ENCODE assay signal across 8 cellular contexts in genomic region chr3:49869525-49870126, GRCh38. TPM values are rescaled to one million over a fixed set of nuclear protein-coding genes. Genes with fewer than 3 reads are reported as not detected.
DNase-seq lines count a peak whose midpoint lies in the region; ATAC-seq and TF ChIP-seq lines count a peak whose summit lies in the region.

CAMKV (minus strand) TSS chr3:49869906; CDS start chr3:49862388, 7,518 bp downstream.

- no peak within 1 kb of the TSS for H3K23ac ChIP-seq in H9 (ENCODE audit: insufficient read length, low read depth, low read length)

- peaks cover 28% of the 10 kb centered on the region for H3K27me3 Mint-ChIP-seq in H9 (ENCODE audit: low read depth)
- H3K27me3 Mint-ChIP-seq in activated CD4-positive, alpha-beta T cell treated with anti-CD3 and anti-CD28 coated beads, Interleukin-2, amount 10 ng/mL, durations not matched to agents 7 days and 5 days = peaks cover 41% of the 10 kb centered on the region

- no peaks in the 10 kb centered on the region for H3K79me2 ChIP-seq in H9 (ENCODE audit: insufficient read depth, low read length)

- H3K18ac ChIP-seq in H9 (ENCODE audit: insufficient read length, low read depth, low read length) = no peak within 1 kb of the TSS

- H3K36me3 ChIP-seq in gastrocnemius medialis = no peaks in the 10 kb centered on the region
- no peaks in the 10 kb centered on the region for H3K36me3 ChIP-seq in uterus

- H3K27ac ChIP-seq in H9 (ENCODE audit: insufficient read length, low read depth, low read length) = no peak within 1 kb of the TSS
- H3K27ac ChIP-seq in gastrocnemius medialis = no peak within 1 kb of the TSS
- no peak within 1 kb of the TSS for H3K27ac ChIP-seq in uterus

- H3K23me2 ChIP-seq in H9 (ENCODE audit: insufficient read length, low read depth, low read length, poor library complexity, severe bottlenecking) = peaks cover 7% of the 10 kb centered on the region

- peaks cover 10% of the 10 kb centered on the region; the same call in 1 of the 2 replicates for H3K4me1 ChIP-seq in H9 (ENCODE audit: insufficient read depth, low read length)
- peaks cover 8 to 19% of the 10 kb centered on the region in 2 donors for H3K4me1 ChIP-seq in gastrocnemius medialis
- H3K4me1 ChIP-seq in uterus = peaks cover 0 to 10% of the 10 kb centered on the region in 2 donors

- in situ Hi-C loops in gastrocnemius medialis (cut with MboI; ENCODE audit: low sequenced_read_pairs in 4 of 4) = no loop called here

- no peak within 1 kb of the TSS for H2AK5ac ChIP-seq in H9 (ENCODE audit: insufficient read length, low read length)

- peak within 1 kb of the TSS; percentile 15 for H3K4me3 ChIP-seq in fibroblast of villous mesenchyme (ENCODE audit: low read depth, low read length)
- peak within 1 kb of the TSS; percentile 37 to 54 (median 43) for H3K4me3 ChIP-seq in gastrocnemius medialis
- H3K4me3 ChIP-seq in uterus = no peak within 1 kb of the TSS

- H3K56ac ChIP-seq in H9 (ENCODE audit: insufficient read length, low read depth, low read length) = no peak within 1 kb of the TSS

- no peak within 1 kb of the TSS for H2BK15ac ChIP-seq in H9 (ENCODE audit: low read depth, low read length)

- H2BK20ac ChIP-seq in H9 (ENCODE audit: low read depth, low read length, poor library complexity, severe bottlenecking) = no peak within 1 kb of the TSS

- TF ChIP-seq CTCF in H9 (conservative IDR thresholded peaks at IDR 0.05) = no peak
- no peak for TF ChIP-seq CTCF in fibroblast of villous mesenchyme (IDR thresholded peaks at IDR 0.05; ENCODE audit: insufficient read depth, low read depth, low read length)
- no peak for TF ChIP-seq CTCF in gastrocnemius medialis (IDR thresholded peaks at IDR 0.05 in 4 of 5, conservative IDR thresholded peaks at IDR 0.05 in 1 of 5)
- TF ChIP-seq CTCF in uterus (IDR thresholded peaks at IDR 0.05) = no peak

- H3K4me1 Mint-ChIP-seq in H9 = peaks cover 29 to 50% of the 10 kb centered on the region in 2 experiments
- peaks cover 1% of the 10 kb centered on the region for H3K4me1 Mint-ChIP-seq in activated CD4-positive, alpha-beta T cell treated with anti-CD3 and anti-CD28 coated beads, Interleukin-2, amount 10 ng/mL, durations not matched to agents 7 days and 5 days

- POLR2A ChIA-PET in activated CD4-positive, alpha-beta T cell treated with anti-CD3 and anti-CD28 coated beads, Interleukin-2, amount 10 ng/mL, durations not matched to agents 7 days and 5 days (lab: Charles Lee) = no interaction called here

- H4K91ac ChIP-seq in H9 (ENCODE audit: insufficient read length, low read depth, low read length) = no peak within 1 kb of the TSS

- no peak within 1 kb of the TSS for H4K5ac ChIP-seq in H9 (ENCODE audit: insufficient read length, low read depth, low read length)

- intact Hi-C loops in gastrocnemius medialis (cut with DNase I; ENCODE audit: low total_unique reads) (no loop called here), uterus (cut with DNase I; ENCODE audit: low total_unique reads) (no loop called here)

- H3K4me2 ChIP-seq in H9 (ENCODE audit: insufficient read depth, insufficient read length, low read length) = peak within 1 kb of the TSS; percentile 43

- no CpG with 5 or more reads among the region's 59 CpGs for WGBS in H9 (ENCODE audit: extremely low coverage, insufficient read length, low lambda C conversion rate)

- no peak within 1 kb of the TSS for H2AFZ ChIP-seq in H9 (ENCODE audit: low read length)

- H3K9me3 ChIP-seq in H9 (ENCODE audit: control insufficient read depth, low read depth, low read length) (no peaks in the 10 kb centered on the region), gastrocnemius medialis (no peaks in the 10 kb centered on the region), uterus (no peaks in the 10 kb centered on the region)

- no peak for ATAC-seq in gastrocnemius medialis

- no peak within 1 kb of the TSS for H2BK5ac ChIP-seq in H9 (ENCODE audit: insufficient read length, low read length)

- H2BK12ac ChIP-seq in H9 (ENCODE audit: insufficient read length, low read depth, low read length) = no peak within 1 kb of the TSS

- no peak within 1 kb of the TSS for H3T11ph ChIP-seq in H9 (ENCODE audit: low read length)

- H3K9me3 Mint-ChIP-seq in H9 = no peaks in the 10 kb centered on the region
- no peaks in the 10 kb centered on the region for H3K9me3 Mint-ChIP-seq in activated CD4-positive, alpha-beta T cell treated with anti-CD3 and anti-CD28 coated beads, Interleukin-2, amount 10 ng/mL, durations not matched to agents 7 days and 5 days

- peak within 1 kb of the TSS; percentile 3 for H3K9ac ChIP-seq in H9 (ENCODE audit: extremely low read depth, insufficient read length, low read length)

- H3K27ac Mint-ChIP-seq in H9 = peak within 1 kb of the TSS in 2 of 3 experiments; percentile 23 to 91; a peak in 3 of 7 replicates
- no peak within 1 kb of the TSS for H3K27ac Mint-ChIP-seq in activated CD4-positive, alpha-beta T cell treated with anti-CD3 and anti-CD28 coated beads, Interleukin-2, amount 10 ng/mL, durations not matched to agents 7 days and 5 days

- peak; percentile 25 for DNase-seq in Ammon's horn (ENCODE audit: low spot score)
- peak; percentile 77 for DNase-seq in H9
- DNase-seq in activated CD4-positive, alpha-beta T cell treated with anti-CD3 and anti-CD28 coated beads, Interleukin-2, amount 10 ng/mL, durations not matched to agents 7 days and 5 days = peak; percentile 43
- DNase-seq in fibroblast of villous mesenchyme (ENCODE audit: low read depth) = no peak
- DNase-seq in gastrocnemius medialis = no peak
- DNase-seq in dermis blood vessel endothelial cell = no peak
- DNase-seq in DMS153 (lab: John Stamatoyannopoulos, UW) = no peak
- DNase-seq in uterus = no peak

- no peak within 1 kb of the TSS for H3K4ac ChIP-seq in H9 (ENCODE audit: low read depth, low read length)

- no peaks in the 10 kb centered on the region for H4K20me1 ChIP-seq in H9 (ENCODE audit: control insufficient read depth, insufficient read depth, insufficient read length)

- H3K36me3 Mint-ChIP-seq in H9 (ENCODE audit: insufficient read depth in 1 of 3, low read depth in 3 of 3) = no peaks in the 10 kb centered on the region; a peak in 1 of 7 replicates
- H3K36me3 Mint-ChIP-seq in activated CD4-positive, alpha-beta T cell treated with anti-CD3 and anti-CD28 coated beads, Interleukin-2, amount 10 ng/mL, durations not matched to agents 7 days and 5 days (ENCODE audit: low read depth) = no peaks in the 10 kb centered on the region

- H3K27me3 ChIP-seq in H9 (ENCODE audit: insufficient read depth, low read length) (no peaks in the 10 kb centered on the region), gastrocnemius medialis (peaks cover 26 to 37% (median 33%) of the 10 kb centered on the region in 3 donors), uterus (peaks cover 6 to 16% of the 10 kb centered on the region in 2 donors)

- no peak within 1 kb of the TSS for H4K8ac ChIP-seq in H9 (replicated peaks; ENCODE audit: insufficient read length, low read depth, low read length)

- peak within 1 kb of the TSS; percentile 70 to 83 for H3K4me3 Mint-ChIP-seq in H9
- H3K4me3 Mint-ChIP-seq in activated CD4-positive, alpha-beta T cell treated with anti-CD3 and anti-CD28 coated beads, Interleukin-2, amount 10 ng/mL, durations not matched to agents 7 days and 5 days = peak within 1 kb of the TSS; percentile 19

- TF ChIP-seq POLR2A in gastrocnemius medialis (IDR thresholded peaks at IDR 0.05) (no peak), uterus (IDR thresholded peaks at IDR 0.05) (no peak)

- no peak within 1 kb of the TSS for H2BK120ac ChIP-seq in H9 (ENCODE audit: low read depth, low read length, poor library complexity, severe bottlenecking)

- H3K14ac ChIP-seq in H9 (ENCODE audit: insufficient read depth, low read length) = no peak within 1 kb of the TSS

- no peaks in the 10 kb centered on the region for H3K79me1 ChIP-seq in H9 (ENCODE audit: insufficient read depth, low read depth, low read length, poor library complexity, severe bottlenecking)

- CTCF ChIA-PET in activated CD4-positive, alpha-beta T cell treated with anti-CD3 and anti-CD28 coated beads, Interleukin-2, amount 10 ng/mL, durations not matched to agents 7 days and 5 days (lab: Charles Lee) = interaction anchor here (0.8 to 2.9 kb wide), 4 partner anchors 10 to 31 kb away, joined by 3 to 8 read pairs (median 5); no protein-coding TSS in a partner anchor

RNA-seq across cellular contexts. Expression of gene CAMKV, which starts in this region (rescaled TPM):
- total RNA-seq in H9 (2021) = 50.4 and 54.2 TPM in 2 replicates
- total RNA-seq in activated CD4-positive, alpha-beta T cell treated with anti-CD3 and anti-CD28 coated beads, Interleukin-2, amount 10 ng/mL, durations not matched to agents 7 days and 5 days = not detected
- total RNA-seq in fibroblast of villous mesenchyme = not detected in 2 replicates
- not detected for total RNA-seq in gastrocnemius medialis
- not detected in 2 replicates for total RNA-seq in dermis blood vessel endothelial cell
- total RNA-seq in uterus = under 1 TPM in 1 of 4 donors, not detected in 3; 0.28 TPM

Comparison
In these comparisons a context has a peak if more than half of its experiments do, and no peak if none do; other contexts are left out.
1. RNA of gene CAMKV (total RNA-seq): 50.4 to 54.2 TPM in H9; not detected in activated CD4-positive, alpha-beta T cell treated with anti-CD3 and anti-CD28 coated beads, Interleukin-2, amount 10 ng/mL, durations not matched to agents 7 days and 5 days, not detected in fibroblast of villous mesenchyme, not detected in gastrocnemius medialis, not detected in dermis blood vessel endothelial cell and 0.28 TPM in uterus; every median in the first group is over 10 times any median in the second.
2. Peak in DNase-seq in activated CD4-positive, alpha-beta T cell treated with anti-CD3 and anti-CD28 coated beads, Interleukin-2, amount 10 ng/mL, durations not matched to agents 7 days and 5 days; RNA of the gene not detected or under 1 TPM.
3. DNase-seq: peak in Ammon's horn (single experiment) and H9 (single experiment); none in fibroblast of villous mesenchyme (single experiment), gastrocnemius medialis (0 of 2), dermis blood vessel endothelial cell (single experiment), DMS153 (single experiment) and uterus (0 of 2).
4. H3K4me3 ChIP-seq: peak in fibroblast of villous mesenchyme (single experiment) and gastrocnemius medialis (4 of 4); none in uterus (0 of 2).